ENCODE assay signal across 1 cellular context in genomic region chr6:139027620-139028182, GRCh38.
TF ChIP-seq lines count a peak whose summit lies in the region.

No MANE protein-coding gene starts in this region.

TF ChIP-seq in GM12878, 131 proteins besides CTCF, POLR2A, EP300 and RAD21 (continued from another document):
- TF ChIP-seq, protein P1, sequence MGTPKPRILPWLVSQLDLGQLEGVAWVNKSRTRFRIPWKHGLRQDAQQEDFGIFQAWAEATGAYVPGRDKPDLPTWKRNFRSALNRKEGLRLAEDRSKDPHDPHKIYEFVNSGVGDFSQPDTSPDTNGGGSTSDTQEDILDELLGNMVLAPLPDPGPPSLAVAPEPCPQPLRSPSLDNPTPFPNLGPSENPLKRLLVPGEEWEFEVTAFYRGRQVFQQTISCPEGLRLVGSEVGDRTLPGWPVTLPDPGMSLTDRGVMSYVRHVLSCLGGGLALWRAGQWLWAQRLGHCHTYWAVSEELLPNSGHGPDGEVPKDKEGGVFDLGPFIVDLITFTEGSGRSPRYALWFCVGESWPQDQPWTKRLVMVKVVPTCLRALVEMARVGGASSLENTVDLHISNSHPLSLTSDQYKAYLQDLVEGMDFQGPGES (IDR thresholded peaks at IDR 0.05): no peak
- no peak for TF ChIP-seq JUND (IDR thresholded peaks at IDR 0.05; ENCODE audit: low read depth, low read length)
- no peak for TF ChIP-seq RELA (IDR thresholded peaks at IDR 0.05; ENCODE audit: borderline replicate concordance, partially characterized antibody)
- peak in 1 of 2 experiments; percentile 12; a peak in 1 of 4 replicates for TF ChIP-seq IKZF2 (IDR thresholded peaks at IDR 0.05)
- TF ChIP-seq, protein P2, sequence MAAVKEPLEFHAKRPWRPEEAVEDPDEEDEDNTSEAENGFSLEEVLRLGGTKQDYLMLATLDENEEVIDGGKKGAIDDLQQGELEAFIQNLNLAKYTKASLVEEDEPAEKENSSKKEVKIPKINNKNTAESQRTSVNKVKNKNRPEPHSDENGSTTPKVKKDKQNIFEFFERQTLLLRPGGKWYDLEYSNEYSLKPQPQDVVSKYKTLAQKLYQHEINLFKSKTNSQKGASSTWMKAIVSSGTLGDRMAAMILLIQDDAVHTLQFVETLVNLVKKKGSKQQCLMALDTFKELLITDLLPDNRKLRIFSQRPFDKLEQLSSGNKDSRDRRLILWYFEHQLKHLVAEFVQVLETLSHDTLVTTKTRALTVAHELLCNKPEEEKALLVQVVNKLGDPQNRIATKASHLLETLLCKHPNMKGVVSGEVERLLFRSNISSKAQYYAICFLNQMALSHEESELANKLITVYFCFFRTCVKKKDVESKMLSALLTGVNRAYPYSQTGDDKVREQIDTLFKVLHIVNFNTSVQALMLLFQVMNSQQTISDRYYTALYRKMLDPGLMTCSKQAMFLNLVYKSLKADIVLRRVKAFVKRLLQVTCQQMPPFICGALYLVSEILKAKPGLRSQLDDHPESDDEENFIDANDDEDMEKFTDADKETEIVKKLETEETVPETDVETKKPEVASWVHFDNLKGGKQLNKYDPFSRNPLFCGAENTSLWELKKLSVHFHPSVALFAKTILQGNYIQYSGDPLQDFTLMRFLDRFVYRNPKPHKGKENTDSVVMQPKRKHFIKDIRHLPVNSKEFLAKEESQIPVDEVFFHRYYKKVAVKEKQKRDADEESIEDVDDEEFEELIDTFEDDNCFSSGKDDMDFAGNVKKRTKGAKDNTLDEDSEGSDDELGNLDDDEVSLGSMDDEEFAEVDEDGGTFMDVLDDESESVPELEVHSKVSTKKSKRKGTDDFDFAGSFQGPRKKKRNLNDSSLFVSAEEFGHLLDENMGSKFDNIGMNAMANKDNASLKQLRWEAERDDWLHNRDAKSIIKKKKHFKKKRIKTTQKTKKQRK (IDR thresholded peaks at IDR 0.05; ENCODE audit: low read depth, low read length): no peak
- no peak for TF ChIP-seq CHD4 (IDR thresholded peaks at IDR 0.05)
- TF ChIP-seq, protein P3, sequence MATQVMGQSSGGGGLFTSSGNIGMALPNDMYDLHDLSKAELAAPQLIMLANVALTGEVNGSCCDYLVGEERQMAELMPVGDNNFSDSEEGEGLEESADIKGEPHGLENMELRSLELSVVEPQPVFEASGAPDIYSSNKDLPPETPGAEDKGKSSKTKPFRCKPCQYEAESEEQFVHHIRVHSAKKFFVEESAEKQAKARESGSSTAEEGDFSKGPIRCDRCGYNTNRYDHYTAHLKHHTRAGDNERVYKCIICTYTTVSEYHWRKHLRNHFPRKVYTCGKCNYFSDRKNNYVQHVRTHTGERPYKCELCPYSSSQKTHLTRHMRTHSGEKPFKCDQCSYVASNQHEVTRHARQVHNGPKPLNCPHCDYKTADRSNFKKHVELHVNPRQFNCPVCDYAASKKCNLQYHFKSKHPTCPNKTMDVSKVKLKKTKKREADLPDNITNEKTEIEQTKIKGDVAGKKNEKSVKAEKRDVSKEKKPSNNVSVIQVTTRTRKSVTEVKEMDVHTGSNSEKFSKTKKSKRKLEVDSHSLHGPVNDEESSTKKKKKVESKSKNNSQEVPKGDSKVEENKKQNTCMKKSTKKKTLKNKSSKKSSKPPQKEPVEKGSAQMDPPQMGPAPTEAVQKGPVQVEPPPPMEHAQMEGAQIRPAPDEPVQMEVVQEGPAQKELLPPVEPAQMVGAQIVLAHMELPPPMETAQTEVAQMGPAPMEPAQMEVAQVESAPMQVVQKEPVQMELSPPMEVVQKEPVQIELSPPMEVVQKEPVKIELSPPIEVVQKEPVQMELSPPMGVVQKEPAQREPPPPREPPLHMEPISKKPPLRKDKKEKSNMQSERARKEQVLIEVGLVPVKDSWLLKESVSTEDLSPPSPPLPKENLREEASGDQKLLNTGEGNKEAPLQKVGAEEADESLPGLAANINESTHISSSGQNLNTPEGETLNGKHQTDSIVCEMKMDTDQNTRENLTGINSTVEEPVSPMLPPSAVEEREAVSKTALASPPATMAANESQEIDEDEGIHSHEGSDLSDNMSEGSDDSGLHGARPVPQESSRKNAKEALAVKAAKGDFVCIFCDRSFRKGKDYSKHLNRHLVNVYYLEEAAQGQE (IDR thresholded peaks at IDR 0.05; ENCODE audit: low read depth, low read length): no peak
- no peak for TF ChIP-seq POLR2AphosphoS2 (IDR thresholded peaks at IDR 0.05; ENCODE audit: low read depth, low read length)
- no peak for TF ChIP-seq MYC (IDR thresholded peaks at IDR 0.05; ENCODE audit: insufficient read depth, insufficient read length, insufficient replicate concordance, low read length, severe bottlenecking)
- TF ChIP-seq KDM1A (IDR thresholded peaks at IDR 0.05; ENCODE audit: borderline replicate concordance): no peak
- TF ChIP-seq STAT3 (IDR thresholded peaks at IDR 0.05; ENCODE audit: low read depth, low read length): no peak
- TF ChIP-seq EED (IDR thresholded peaks at IDR 0.05; ENCODE audit: low read depth): peak; percentile 37; the same call in 1 of the 2 replicates
- TF ChIP-seq, protein P4, sequence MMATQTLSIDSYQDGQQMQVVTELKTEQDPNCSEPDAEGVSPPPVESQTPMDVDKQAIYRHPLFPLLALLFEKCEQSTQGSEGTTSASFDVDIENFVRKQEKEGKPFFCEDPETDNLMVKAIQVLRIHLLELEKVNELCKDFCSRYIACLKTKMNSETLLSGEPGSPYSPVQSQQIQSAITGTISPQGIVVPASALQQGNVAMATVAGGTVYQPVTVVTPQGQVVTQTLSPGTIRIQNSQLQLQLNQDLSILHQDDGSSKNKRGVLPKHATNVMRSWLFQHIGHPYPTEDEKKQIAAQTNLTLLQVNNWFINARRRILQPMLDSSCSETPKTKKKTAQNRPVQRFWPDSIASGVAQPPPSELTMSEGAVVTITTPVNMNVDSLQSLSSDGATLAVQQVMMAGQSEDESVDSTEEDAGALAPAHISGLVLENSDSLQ (IDR thresholded peaks at IDR 0.05): no peak
- TF ChIP-seq, protein P5, sequence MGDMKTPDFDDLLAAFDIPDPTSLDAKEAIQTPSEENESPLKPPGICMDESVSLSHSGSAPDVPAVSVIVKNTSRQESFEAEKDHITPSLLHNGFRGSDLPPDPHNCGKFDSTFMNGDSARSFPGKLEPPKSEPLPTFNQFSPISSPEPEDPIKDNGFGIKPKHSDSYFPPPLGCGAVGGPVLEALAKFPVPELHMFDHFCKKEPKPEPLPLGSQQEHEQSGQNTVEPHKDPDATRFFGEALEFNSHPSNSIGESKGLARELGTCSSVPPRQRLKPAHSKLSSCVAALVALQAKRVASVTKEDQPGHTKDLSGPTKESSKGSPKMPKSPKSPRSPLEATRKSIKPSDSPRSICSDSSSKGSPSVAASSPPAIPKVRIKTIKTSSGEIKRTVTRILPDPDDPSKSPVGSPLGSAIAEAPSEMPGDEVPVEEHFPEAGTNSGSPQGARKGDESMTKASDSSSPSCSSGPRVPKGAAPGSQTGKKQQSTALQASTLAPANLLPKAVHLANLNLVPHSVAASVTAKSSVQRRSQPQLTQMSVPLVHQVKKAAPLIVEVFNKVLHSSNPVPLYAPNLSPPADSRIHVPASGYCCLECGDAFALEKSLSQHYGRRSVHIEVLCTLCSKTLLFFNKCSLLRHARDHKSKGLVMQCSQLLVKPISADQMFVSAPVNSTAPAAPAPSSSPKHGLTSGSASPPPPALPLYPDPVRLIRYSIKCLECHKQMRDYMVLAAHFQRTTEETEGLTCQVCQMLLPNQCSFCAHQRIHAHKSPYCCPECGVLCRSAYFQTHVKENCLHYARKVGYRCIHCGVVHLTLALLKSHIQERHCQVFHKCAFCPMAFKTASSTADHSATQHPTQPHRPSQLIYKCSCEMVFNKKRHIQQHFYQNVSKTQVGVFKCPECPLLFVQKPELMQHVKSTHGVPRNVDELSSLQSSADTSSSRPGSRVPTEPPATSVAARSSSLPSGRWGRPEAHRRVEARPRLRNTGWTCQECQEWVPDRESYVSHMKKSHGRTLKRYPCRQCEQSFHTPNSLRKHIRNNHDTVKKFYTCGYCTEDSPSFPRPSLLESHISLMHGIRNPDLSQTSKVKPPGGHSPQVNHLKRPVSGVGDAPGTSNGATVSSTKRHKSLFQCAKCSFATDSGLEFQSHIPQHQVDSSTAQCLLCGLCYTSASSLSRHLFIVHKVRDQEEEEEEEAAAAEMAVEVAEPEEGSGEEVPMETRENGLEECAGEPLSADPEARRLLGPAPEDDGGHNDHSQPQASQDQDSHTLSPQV (IDR thresholded peaks at IDR 0.05): no peak
- TF ChIP-seq, protein P6, sequence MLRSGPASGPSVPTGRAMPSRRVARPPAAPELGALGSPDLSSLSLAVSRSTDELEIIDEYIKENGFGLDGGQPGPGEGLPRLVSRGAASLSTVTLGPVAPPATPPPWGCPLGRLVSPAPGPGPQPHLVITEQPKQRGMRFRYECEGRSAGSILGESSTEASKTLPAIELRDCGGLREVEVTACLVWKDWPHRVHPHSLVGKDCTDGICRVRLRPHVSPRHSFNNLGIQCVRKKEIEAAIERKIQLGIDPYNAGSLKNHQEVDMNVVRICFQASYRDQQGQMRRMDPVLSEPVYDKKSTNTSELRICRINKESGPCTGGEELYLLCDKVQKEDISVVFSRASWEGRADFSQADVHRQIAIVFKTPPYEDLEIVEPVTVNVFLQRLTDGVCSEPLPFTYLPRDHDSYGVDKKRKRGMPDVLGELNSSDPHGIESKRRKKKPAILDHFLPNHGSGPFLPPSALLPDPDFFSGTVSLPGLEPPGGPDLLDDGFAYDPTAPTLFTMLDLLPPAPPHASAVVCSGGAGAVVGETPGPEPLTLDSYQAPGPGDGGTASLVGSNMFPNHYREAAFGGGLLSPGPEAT (IDR thresholded peaks at IDR 0.05; ENCODE audit: low read depth): no peak
- no peak for TF ChIP-seq ESRRA (IDR thresholded peaks at IDR 0.05; ENCODE audit: low read length)
- peak; percentile 54 for TF ChIP-seq MEF2B (IDR thresholded peaks at IDR 0.05; ENCODE audit: partially characterized antibody, poor library complexity, severe bottlenecking)
- TF ChIP-seq TARDBP (IDR thresholded peaks at IDR 0.05; ENCODE audit: borderline replicate concordance): no peak
- TF ChIP-seq PAX5 (IDR thresholded peaks at IDR 0.05; ENCODE audit: borderline replicate concordance, low read depth, low read length): no peak
- TF ChIP-seq IKZF1 (conservative IDR thresholded peaks at IDR 0.05): 0 out of 2 replicates have a peak, but pooled peaks have one; percentile 8
- TF ChIP-seq E2F4 (IDR thresholded peaks at IDR 0.05; ENCODE audit: low read depth, low read length): no peak
- no peak for TF ChIP-seq CEBPB (IDR thresholded peaks at IDR 0.05; ENCODE audit: borderline replicate concordance in 1 of 2, low read depth in 2 of 2, low read length in 2 of 2)
- no peak for TF ChIP-seq SPI1 (IDR thresholded peaks at IDR 0.05; ENCODE audit: borderline replicate concordance, insufficient read depth, low read depth, low read length)
- no peak for TF ChIP-seq FOXK2 (IDR thresholded peaks at IDR 0.05)
- peak; percentile 76 to 79 for TF ChIP-seq BHLHE40 (IDR thresholded peaks at IDR 0.05; ENCODE audit: borderline replicate concordance in 1 of 2, low read depth in 2 of 2, low read length in 1 of 2)
- TF ChIP-seq MYB (IDR thresholded peaks at IDR 0.05; ENCODE audit: borderline replicate concordance, low read depth, low read length): no peak
- no peak for TF ChIP-seq BCL11A (IDR thresholded peaks at IDR 0.05; ENCODE audit: low read depth, low read length)
- no peak for TF ChIP-seq BACH1 (IDR thresholded peaks at IDR 0.05; ENCODE audit: borderline replicate concordance)
